9 cellular contexts compared by ENCODE assay signal in the genomic region with DNA sequence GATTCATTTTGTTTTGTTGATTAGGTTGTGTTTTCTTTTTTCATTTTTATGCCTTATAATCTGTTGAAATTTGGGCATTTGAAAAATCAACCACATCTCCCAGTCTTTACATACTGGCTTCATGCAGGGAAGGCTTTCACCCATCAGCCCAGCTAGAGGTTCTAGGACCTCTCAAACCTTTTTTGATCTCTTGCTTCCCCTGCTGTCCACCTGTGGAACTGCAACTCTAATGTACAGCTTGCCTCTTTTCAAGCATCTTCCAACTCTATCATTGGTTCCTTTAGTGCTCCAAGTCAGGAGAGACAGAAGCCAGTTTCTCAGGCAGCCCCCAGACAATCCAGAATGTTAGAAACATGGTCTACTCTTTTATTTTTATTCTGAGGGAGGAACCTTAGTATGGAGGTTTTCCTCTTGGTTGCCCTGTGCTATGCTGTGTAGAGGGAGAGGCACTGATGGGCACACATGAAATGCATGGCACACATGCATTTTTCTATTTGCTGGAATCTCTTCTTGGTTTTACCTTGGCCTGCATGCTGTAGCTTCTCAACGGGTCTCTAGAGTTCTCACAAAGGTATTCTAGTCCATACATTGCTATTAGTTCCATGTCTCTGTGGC.
A peak's percentile ranks its signal among the peaks of the same experiment; 100 is the strongest.
DNase-seq lines count a peak whose midpoint lies in the region; ATAC-seq and TF ChIP-seq lines count a peak whose summit lies in the region.
"Had no signal": no experiment of that assay in that cellular context is flagged by ENCODE, and none has a peak within 500 bp of the region (broad histone marks: within the 10 kb centered on the region; RNA-seq: fewer than 3 reads in every experiment).

No MANE protein-coding gene starts in this region.

- peak; percentile 42 for TF ChIP-seq CTCF in GM12801 (IDR thresholded peaks at IDR 0.05; ENCODE audit: extremely low read depth, insufficient read length)
- TF ChIP-seq CTCF in glutamatergic neuron (IDR thresholded peaks at IDR 0.05; ENCODE audit: partially characterized antibody, unreplicated experiment) = peak; percentile 86
- TF ChIP-seq CTCF in type B pancreatic cell (conservative IDR thresholded peaks at IDR 0.05) = peak; percentile 72

- H3K4me3 Mint-ChIP-seq in glutamatergic neuron (ENCODE audit: unreplicated experiment) (no peak overlapping the region), type B pancreatic cell (no peak overlapping the region)
- H3K4me3 Mint-ChIP-seq: naive thymus-derived CD4-positive, alpha-beta T cell had no signal

- H3K9me3 Mint-ChIP-seq in glutamatergic neuron (ENCODE audit: unreplicated experiment) (no peaks in the 10 kb centered on the region), type B pancreatic cell (peaks cover 13% of the 10 kb centered on the region)

- peak; percentile 28 for DNase-seq in AG20443 (ENCODE audit: low spot score)
- peak; percentile 58 for DNase-seq in glutamatergic neuron
- no peak for DNase-seq in type B pancreatic cell (ENCODE audit: extremely low spot score, unreplicated experiment)
- no peak for DNase-seq in activated CD8-positive, alpha-beta memory T cell treated with anti-CD3 and anti-CD28 coated beads, Interleukin-2, amount 50 U/mL, for 4 hours

- ATAC-seq in HG03457 (IDR thresholded peaks at IDR 0.05; ENCODE audit: unreplicated experiment) = peak; percentile 63
- peak; percentile 66 for ATAC-seq in SK-N-SH treated with all-trans-retinoic acid at 6 μM for 48 hours
- ATAC-seq in HG03571 (IDR thresholded peaks at IDR 0.05; ENCODE audit: unreplicated experiment) = no peak
- ATAC-seq: naive thymus-derived CD4-positive, alpha-beta T cell had no signal

- no peak overlapping the region for H3K27ac Mint-ChIP-seq in glutamatergic neuron (ENCODE audit: unreplicated experiment)
- no peak overlapping the region for H3K27ac Mint-ChIP-seq in type B pancreatic cell
- H3K27ac Mint-ChIP-seq: naive thymus-derived CD4-positive, alpha-beta T cell had no signal

- no peaks in the 10 kb centered on the region for H3K4me1 Mint-ChIP-seq in glutamatergic neuron (ENCODE audit: low read depth, unreplicated experiment)
- H3K4me1 Mint-ChIP-seq in type B pancreatic cell (ENCODE audit: unreplicated experiment) = no peaks in the 10 kb centered on the region
- H3K4me1 Mint-ChIP-seq: naive thymus-derived CD4-positive, alpha-beta T cell had no signal

- no peaks in the 10 kb centered on the region for H3K27me3 Mint-ChIP-seq in glutamatergic neuron (ENCODE audit: unreplicated experiment)
- peaks cover 3% of the 10 kb centered on the region for H3K27me3 Mint-ChIP-seq in type B pancreatic cell

- no peaks in the 10 kb centered on the region for H3K36me3 Mint-ChIP-seq in glutamatergic neuron (ENCODE audit: unreplicated experiment)
- H3K36me3 Mint-ChIP-seq in type B pancreatic cell = no peaks in the 10 kb centered on the region
- H3K36me3 Mint-ChIP-seq: naive thymus-derived CD4-positive, alpha-beta T cell had no signal

TF ChIP-seq in SK-N-SH treated with all-trans-retinoic acid at 6 μM for 48 hours, 23 proteins besides CTCF, POLR2A, EP300 and RAD21:
- TF ChIP-seq ZC3H10 (CRISPR knock-in tag; IDR thresholded peaks at IDR 0.05) (no peak), GLIS3 (CRISPR knock-in tag; IDR thresholded peaks at IDR 0.05) (no peak), SNAI2 (CRISPR knock-in tag; IDR thresholded peaks at IDR 0.05) (no peak), TOX (CRISPR knock-in tag; IDR thresholded peaks at IDR 0.05; ENCODE audit: borderline replicate concordance) (no peak)
- TF ChIP-seq, protein P1, sequence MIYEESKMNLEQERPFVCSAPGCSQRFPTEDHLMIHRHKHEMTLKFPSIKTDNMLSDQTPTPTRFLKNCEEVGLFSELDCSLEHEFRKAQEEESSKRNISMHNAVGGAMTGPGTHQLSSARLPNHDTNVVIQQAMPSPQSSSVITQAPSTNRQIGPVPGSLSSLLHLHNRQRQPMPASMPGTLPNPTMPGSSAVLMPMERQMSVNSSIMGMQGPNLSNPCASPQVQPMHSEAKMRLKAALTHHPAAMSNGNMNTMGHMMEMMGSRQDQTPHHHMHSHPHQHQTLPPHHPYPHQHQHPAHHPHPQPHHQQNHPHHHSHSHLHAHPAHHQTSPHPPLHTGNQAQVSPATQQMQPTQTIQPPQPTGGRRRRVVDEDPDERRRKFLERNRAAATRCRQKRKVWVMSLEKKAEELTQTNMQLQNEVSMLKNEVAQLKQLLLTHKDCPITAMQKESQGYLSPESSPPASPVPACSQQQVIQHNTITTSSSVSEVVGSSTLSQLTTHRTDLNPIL (CRISPR knock-in tag; IDR thresholded peaks at IDR 0.05; ENCODE audit: low read depth) = no peak
- TF ChIP-seq, protein P2, sequence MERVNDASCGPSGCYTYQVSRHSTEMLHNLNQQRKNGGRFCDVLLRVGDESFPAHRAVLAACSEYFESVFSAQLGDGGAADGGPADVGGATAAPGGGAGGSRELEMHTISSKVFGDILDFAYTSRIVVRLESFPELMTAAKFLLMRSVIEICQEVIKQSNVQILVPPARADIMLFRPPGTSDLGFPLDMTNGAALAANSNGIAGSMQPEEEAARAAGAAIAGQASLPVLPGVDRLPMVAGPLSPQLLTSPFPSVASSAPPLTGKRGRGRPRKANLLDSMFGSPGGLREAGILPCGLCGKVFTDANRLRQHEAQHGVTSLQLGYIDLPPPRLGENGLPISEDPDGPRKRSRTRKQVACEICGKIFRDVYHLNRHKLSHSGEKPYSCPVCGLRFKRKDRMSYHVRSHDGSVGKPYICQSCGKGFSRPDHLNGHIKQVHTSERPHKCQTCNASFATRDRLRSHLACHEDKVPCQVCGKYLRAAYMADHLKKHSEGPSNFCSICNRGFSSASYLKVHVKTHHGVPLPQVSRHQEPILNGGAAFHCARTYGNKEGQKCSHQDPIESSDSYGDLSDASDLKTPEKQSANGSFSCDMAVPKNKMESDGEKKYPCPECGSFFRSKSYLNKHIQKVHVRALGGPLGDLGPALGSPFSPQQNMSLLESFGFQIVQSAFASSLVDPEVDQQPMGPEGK (CRISPR knock-in tag; IDR thresholded peaks at IDR 0.05; ENCODE audit: borderline replicate concordance) = no peak
- TF ChIP-seq, protein P3, sequence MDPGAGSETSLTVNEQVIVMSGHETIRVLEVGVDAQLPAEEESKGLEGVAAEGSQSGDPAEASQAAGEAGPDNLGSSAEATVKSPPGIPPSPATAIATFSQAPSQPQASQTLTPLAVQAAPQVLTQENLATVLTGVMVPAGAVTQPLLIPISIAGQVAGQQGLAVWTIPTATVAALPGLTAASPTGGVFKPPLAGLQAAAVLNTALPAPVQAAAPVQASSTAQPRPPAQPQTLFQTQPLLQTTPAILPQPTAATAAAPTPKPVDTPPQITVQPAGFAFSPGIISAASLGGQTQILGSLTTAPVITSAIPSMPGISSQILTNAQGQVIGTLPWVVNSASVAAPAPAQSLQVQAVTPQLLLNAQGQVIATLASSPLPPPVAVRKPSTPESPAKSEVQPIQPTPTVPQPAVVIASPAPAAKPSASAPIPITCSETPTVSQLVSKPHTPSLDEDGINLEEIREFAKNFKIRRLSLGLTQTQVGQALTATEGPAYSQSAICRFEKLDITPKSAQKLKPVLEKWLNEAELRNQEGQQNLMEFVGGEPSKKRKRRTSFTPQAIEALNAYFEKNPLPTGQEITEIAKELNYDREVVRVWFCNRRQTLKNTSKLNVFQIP (CRISPR knock-in tag; IDR thresholded peaks at IDR 0.05; ENCODE audit: borderline replicate concordance, low read depth) = no peak
- TF ChIP-seq, protein P4, sequence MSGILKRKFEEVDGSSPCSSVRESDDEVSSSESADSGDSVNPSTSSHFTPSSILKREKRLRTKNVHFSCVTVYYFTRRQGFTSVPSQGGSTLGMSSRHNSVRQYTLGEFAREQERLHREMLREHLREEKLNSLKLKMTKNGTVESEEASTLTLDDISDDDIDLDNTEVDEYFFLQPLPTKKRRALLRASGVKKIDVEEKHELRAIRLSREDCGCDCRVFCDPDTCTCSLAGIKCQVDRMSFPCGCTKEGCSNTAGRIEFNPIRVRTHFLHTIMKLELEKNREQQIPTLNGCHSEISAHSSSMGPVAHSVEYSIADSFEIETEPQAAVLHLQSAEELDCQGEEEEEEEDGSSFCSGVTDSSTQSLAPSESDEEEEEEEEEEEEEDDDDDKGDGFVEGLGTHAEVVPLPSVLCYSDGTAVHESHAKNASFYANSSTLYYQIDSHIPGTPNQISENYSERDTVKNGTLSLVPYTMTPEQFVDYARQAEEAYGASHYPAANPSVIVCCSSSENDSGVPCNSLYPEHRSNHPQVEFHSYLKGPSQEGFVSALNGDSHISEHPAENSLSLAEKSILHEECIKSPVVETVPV (CRISPR knock-in tag; IDR thresholded peaks at IDR 0.05) = no peak

Comparison
In these comparisons a context has a peak if more than half of its experiments do, and no peak if none do; other contexts are left out.
1. DNase-seq: peak in AG20443 (single experiment) and glutamatergic neuron (single experiment); none in type B pancreatic cell (single experiment) and activated CD8-positive, alpha-beta memory T cell treated with anti-CD3 and anti-CD28 coated beads, Interleukin-2, amount 50 U/mL, for 4 hours (single experiment).
2. Peak in every context shown above with its lines, with median percentiles within 50 percentile points of each other: CTCF ChIP-seq.